Comparison of ENCODE assay signal across 11 cellular contexts in the genomic region with DNA sequence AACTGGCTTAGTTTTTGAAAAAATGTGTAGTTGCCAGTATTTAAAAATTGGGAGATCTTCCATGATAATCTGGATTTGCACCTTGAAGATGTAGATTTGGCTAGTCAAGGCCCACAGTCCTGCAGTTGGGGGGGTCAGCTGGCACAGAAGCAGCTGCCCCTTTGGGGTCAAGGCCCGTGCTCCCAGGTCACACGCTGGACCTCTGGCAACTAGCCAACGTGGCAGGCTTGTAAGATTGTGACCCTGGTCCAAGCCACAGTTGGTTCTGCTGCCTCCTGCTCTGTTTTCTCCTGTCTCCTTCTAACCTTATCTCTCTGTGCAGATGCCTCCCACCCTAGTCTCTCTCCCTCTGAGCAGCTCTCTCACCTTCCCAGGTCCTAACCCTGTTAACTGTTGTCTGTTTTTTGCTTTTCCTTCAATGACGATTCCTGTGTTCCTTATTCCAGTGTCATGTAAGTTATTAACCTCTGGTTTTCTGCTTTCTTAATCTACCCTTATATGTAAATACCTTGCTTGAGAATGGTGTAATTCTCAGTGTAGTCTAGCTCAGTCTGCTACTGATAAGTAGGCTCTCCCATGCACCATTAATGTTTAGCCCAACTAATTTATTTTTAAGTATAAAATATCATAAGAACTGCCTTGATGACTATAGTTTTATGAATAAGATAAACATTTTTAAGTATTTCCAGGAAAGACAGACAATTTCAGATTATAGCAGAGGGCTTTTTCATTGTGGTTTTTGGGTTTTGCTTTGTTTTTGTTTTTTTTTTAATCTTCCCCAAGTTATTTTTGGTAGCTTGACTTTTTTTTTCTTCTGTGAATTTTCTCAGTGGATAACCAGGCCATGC. TPM values are rescaled to one million over a fixed set of nuclear protein-coding genes. Genes with fewer than 3 reads are reported as not detected.
DNase-seq lines count a peak whose midpoint lies in the region; ATAC-seq and TF ChIP-seq lines count a peak whose summit lies in the region.
"Had no signal": no experiment of that assay in that cellular context is flagged by ENCODE, and none has a peak within 500 bp of the region (broad histone marks: within the 10 kb centered on the region; RNA-seq: fewer than 3 reads in every experiment).

No MANE protein-coding gene starts in this region.

- DNase-seq in DND-41 (no peak), adipocyte (ENCODE audit: low read depth) (no peak), osteocyte (ENCODE audit: extremely low spot score, unreplicated experiment) (no peak), hippocampal formation (lab: John Stamatoyannopoulos, UW) (no peak)
- DNase-seq: left cardiac atrium had no signal

- no peak overlapping the region for H2AFZ ChIP-seq in DND-41 (ENCODE audit: low read depth, low read length)

- H3K4me2 ChIP-seq in DND-41 (ENCODE audit: insufficient read depth, low read length), result peak overlapping the region; percentile 37

- ATAC-seq in DND-41 (ENCODE audit: insufficient read depth, low read depth) (peak; percentile 64), HG03139 (IDR thresholded peaks at IDR 0.05; ENCODE audit: unreplicated experiment) (no peak), HG03025 (IDR thresholded peaks at IDR 0.05; ENCODE audit: low FRiP score, unreplicated experiment) (no peak)

- H3K4me1 ChIP-seq in DND-41 (ENCODE audit: insufficient read depth, low read length), result peaks cover 26% of the 10 kb centered on the region
- H3K4me1 ChIP-seq in adipocyte (ENCODE audit: control insufficient read depth, insufficient read depth, low read length), result peaks cover 8% of the 10 kb centered on the region
- H3K4me1 ChIP-seq: prostate gland had no signal

- H3K36me3 ChIP-seq in DND-41 (ENCODE audit: insufficient read depth, low read length), result peaks cover 68% of the 10 kb centered on the region
- H3K36me3 ChIP-seq in KOPT-K1 (ENCODE audit: insufficient read depth, low read length), result peaks cover 56% of the 10 kb centered on the region
- peaks cover 36% of the 10 kb centered on the region for H3K36me3 ChIP-seq in adipocyte (ENCODE audit: control insufficient read depth, insufficient read depth, low read length, severe bottlenecking)
- H3K36me3 ChIP-seq: prostate gland had no signal

- H3K36me3 Mint-ChIP-seq in osteocyte (ENCODE audit: unreplicated experiment), result peaks cover 22% of the 10 kb centered on the region

- peaks cover 16% of the 10 kb centered on the region for H3K4me1 Mint-ChIP-seq in osteocyte (ENCODE audit: unreplicated experiment)

- peak overlapping the region; percentile 24 for H3K27ac Mint-ChIP-seq in osteocyte (ENCODE audit: unreplicated experiment)
- H3K27ac Mint-ChIP-seq: activated naive CD4-positive, alpha-beta T cell treated with anti-CD3 and anti-CD28 coated beads, Interleukin-2, amount 50 U/mL, for 24 hours had no signal

- H4K20me1 ChIP-seq in DND-41 (ENCODE audit: insufficient read depth, low read length), result no peaks in the 10 kb centered on the region; the same call in 1 of the 2 replicates

- H3K27ac ChIP-seq in DND-41 (ENCODE audit: low read length) (peak overlapping the region; percentile 63), KOPT-K1 (ENCODE audit: low read depth, low read length, poor library complexity, severe bottlenecking) (peak overlapping the region; percentile 57)
- H3K27ac ChIP-seq: C4-2B, prostate gland had no signal

- H3K9ac ChIP-seq in DND-41 (ENCODE audit: low read depth, low read length) (peak overlapping the region; percentile 22), adipocyte (ENCODE audit: low read length) (no peak overlapping the region)

- H3K27me3 Mint-ChIP-seq in osteocyte (ENCODE audit: unreplicated experiment), result no peaks in the 10 kb centered on the region
- H3K27me3 Mint-ChIP-seq: activated naive CD4-positive, alpha-beta T cell treated with anti-CD3 and anti-CD28 coated beads, Interleukin-2, amount 50 U/mL, for 24 hours had no signal

- H3K27me3 ChIP-seq in DND-41 (ENCODE audit: insufficient read depth, low read length, poor library complexity), result no peaks in the 10 kb centered on the region
- H3K27me3 ChIP-seq in adipocyte (replicated peaks; ENCODE audit: control insufficient read depth, insufficient read depth, low read length), result no peaks in the 10 kb centered on the region

- no peak overlapping the region for H3K4me3 Mint-ChIP-seq in osteocyte (ENCODE audit: unreplicated experiment)
- H3K4me3 Mint-ChIP-seq: activated naive CD4-positive, alpha-beta T cell treated with anti-CD3 and anti-CD28 coated beads, Interleukin-2, amount 50 U/mL, for 24 hours had no signal

- no peak for TF ChIP-seq CTCF in DND-41 (IDR thresholded peaks at IDR 0.05; ENCODE audit: borderline replicate concordance, extremely low read depth, low read length, poor library complexity, severe bottlenecking)
- TF ChIP-seq CTCF in osteocyte (IDR thresholded peaks at IDR 0.05), result no peak

- H3K4me3 ChIP-seq in DND-41 (ENCODE audit: low read depth in 1 of 2, low read length in 2 of 2) (no peak overlapping the region), adipocyte (ENCODE audit: low read length) (peak overlapping the region; percentile 9)
- H3K4me3 ChIP-seq: prostate gland had no signal

- H3K9me3 ChIP-seq in DND-41 (ENCODE audit: insufficient read depth, low read length, severe bottlenecking) (no peaks in the 10 kb centered on the region), KOPT-K1 (ENCODE audit: insufficient read depth, low read length, poor library complexity, severe bottlenecking) (no peaks in the 10 kb centered on the region), adipocyte (ENCODE audit: control insufficient read depth, low read length) (no peaks in the 10 kb centered on the region)
- H3K9me3 ChIP-seq: prostate gland had no signal

- no peaks in the 10 kb centered on the region for H3K9me3 Mint-ChIP-seq in osteocyte (ENCODE audit: unreplicated experiment)
- H3K9me3 Mint-ChIP-seq: activated naive CD4-positive, alpha-beta T cell treated with anti-CD3 and anti-CD28 coated beads, Interleukin-2, amount 50 U/mL, for 24 hours had no signal

- H3K79me2 ChIP-seq in DND-41 (ENCODE audit: insufficient read depth, low read length), result peaks cover 13% of the 10 kb centered on the region

RNA-seq across cellular contexts. Expression of a gene that starts 28.0 kb away (rescaled TPM):
- total RNA-seq in osteocyte, result 22.1 and 24.0 TPM in 2 replicates

RNA-seq across cellular contexts. Expression of a gene that starts 30.1 kb away (rescaled TPM):
- total RNA-seq in osteocyte, result 32.4 and 35.8 TPM in 2 replicates
